Comparison of ENCODE assay signal across 8 cellular contexts in the genomic region with DNA sequence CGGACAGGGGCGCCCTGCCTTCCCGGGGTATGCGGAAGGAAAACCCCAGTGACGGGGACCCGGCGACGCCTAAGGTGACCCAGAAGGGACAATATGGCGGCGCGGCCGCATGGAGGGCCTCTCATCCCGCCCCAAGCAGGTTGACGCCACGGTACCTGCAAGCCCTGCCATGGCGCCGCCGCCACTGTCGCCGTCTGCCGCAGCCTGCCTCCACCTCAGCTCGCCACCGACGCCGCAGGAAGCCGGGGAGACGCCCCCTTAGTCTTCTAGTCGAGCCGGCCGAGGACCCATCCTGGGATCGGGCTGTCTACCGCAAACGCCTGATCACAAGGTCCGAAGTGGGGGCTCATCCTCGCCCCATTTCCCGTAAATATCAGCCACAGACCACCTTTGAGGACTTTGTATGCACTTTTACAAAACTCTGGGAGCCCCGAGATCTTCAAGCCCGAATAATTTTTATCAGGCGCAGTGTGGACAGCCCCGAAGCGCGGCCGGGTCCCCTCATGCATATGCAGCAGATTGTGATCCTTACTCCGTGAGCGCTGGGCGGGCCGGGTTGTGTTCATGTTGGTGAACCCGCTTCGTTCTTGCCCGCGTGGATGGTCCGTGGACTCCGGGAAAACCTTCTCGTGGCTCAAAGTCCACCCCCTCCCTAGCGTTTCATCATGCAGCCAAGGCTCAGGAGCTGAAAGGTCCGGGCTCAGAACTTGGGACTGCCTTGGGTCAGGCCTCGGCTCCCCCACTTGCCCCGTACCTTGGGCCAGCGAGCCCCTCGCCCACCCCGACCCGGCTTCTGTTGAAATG. TPM values are rescaled to one million over a fixed set of nuclear protein-coding genes. Genes with fewer than 3 reads are reported as not detected.
DNase-seq lines count a peak whose midpoint lies in the region; ATAC-seq and TF ChIP-seq lines count a peak whose summit lies in the region.

A gene with protein sequence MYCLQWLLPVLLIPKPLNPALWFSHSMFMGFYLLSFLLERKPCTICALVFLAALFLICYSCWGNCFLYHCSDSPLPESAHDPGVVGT (minus strand): TSS at position 239 of the 804 bp plus-strand sequence. CDS start 8,702 bp downstream, outside the sequence.

- TF ChIP-seq CTCF in GM12872 (IDR thresholded peaks at IDR 0.05; ENCODE audit: insufficient read depth, low read depth, low read length): 0 out of 3 replicates have a peak, but pooled peaks have one; percentile 20
- TF ChIP-seq CTCF in prostate gland (IDR thresholded peaks at IDR 0.05): no peak
- TF ChIP-seq CTCF in upper lobe of right lung (IDR thresholded peaks at IDR 0.05): no peak

- TF ChIP-seq POLR2A in prostate gland (IDR thresholded peaks at IDR 0.05): peak; percentile 86

- intact Hi-C loops in left cardiac atrium (cut with DNase I): no loop called here
- intact Hi-C loops in prostate gland (cut with DNase I): loop anchor here (5.0 kb wide), 2 partner anchors 131 to 246 kb away; no protein-coding TSS in a partner anchor
- intact Hi-C loops in upper lobe of right lung (cut with DNase I): loop anchor here (5.0 kb wide), 1 partner anchor 261 kb away; no protein-coding TSS in a partner anchor

- peak within 1 kb of the TSS; percentile 93 to 97 for H3K27ac ChIP-seq in prostate gland
- H3K27ac ChIP-seq in upper lobe of right lung: peak within 1 kb of the TSS; percentile 100

- DNase-seq in NCI-H1694 treated with DMSO at 0.1 percent for 48 hours (lab: John Stamatoyannopoulos, UW) (peak; percentile 82), T-helper 17 cell (peak; percentile 90 to 94 (median 92)), amniotic stem cell (lab: John Stamatoyannopoulos, UW) (peak; percentile 76), left cardiac atrium (peak; percentile 93), prostate gland (ENCODE audit: low spot score) (peak; percentile 85), upper lobe of right lung (peak; percentile 95)

- peak within 1 kb of the TSS; percentile 96 for H3K4me3 Mint-ChIP-seq in T-helper 17 cell

- peak within 1 kb of the TSS; percentile 99 for H3K27ac Mint-ChIP-seq in T-helper 17 cell

- H3K4me1 ChIP-seq in prostate gland (replicated peaks) (peaks cover 5% of the 10 kb centered on the region), upper lobe of right lung (peaks cover 27% of the 10 kb centered on the region)

- no peaks in the 10 kb centered on the region for H3K36me3 Mint-ChIP-seq in T-helper 17 cell (ENCODE audit: low read depth)

- no peaks in the 10 kb centered on the region for H3K27me3 ChIP-seq in prostate gland (replicated peaks; ENCODE audit: insufficient read depth)
- no peaks in the 10 kb centered on the region for H3K27me3 ChIP-seq in upper lobe of right lung

- H3K36me3 ChIP-seq in prostate gland (no peaks in the 10 kb centered on the region), upper lobe of right lung (no peaks in the 10 kb centered on the region)

- H3K27me3 Mint-ChIP-seq in T-helper 17 cell: peaks cover 6% of the 10 kb centered on the region

- H3K9me3 ChIP-seq in T-helper 17 cell (ENCODE audit: control insufficient read depth, low read length, poor library complexity, severe bottlenecking) (no peaks in the 10 kb centered on the region), prostate gland (no peaks in the 10 kb centered on the region), upper lobe of right lung (no peaks in the 10 kb centered on the region)

- peaks cover 52% of the 10 kb centered on the region for H3K4me1 Mint-ChIP-seq in T-helper 17 cell

- WGBS in prostate gland: under 1% methylated on average over 60 of the region's 62 CpGs

- ATAC-seq in HG02852 (IDR thresholded peaks at IDR 0.05; ENCODE audit: unreplicated experiment) (peak; percentile 79), T-helper 17 cell (peak; percentile 93), left cardiac atrium (peak; percentile 91 to 94), upper lobe of right lung (peak; percentile 93)

- H3K4me3 ChIP-seq in prostate gland (peak within 1 kb of the TSS; percentile 82 to 92), upper lobe of right lung (peak within 1 kb of the TSS; percentile 90)

RNA-seq across cellular contexts. Expression of the gene that starts here (rescaled TPM):
- total RNA-seq in T-helper 17 cell: 10 to 100 TPM; 56.9 to 65.0 TPM
- 10 to 100 TPM; 87.9 to 99.8 TPM for total RNA-seq in left cardiac atrium
- 100 to 1,000 TPM in 1 of 2 donors, 10 to 100 TPM in 1; 93.0 to 101 TPM for total RNA-seq in prostate gland
- 74.8 TPM for total RNA-seq in upper lobe of right lung

Comparison
In these comparisons a context has a peak if more than half of its experiments do, and no peak if none do; other contexts are left out.
1. Peak in every context shown above with its lines: DNase-seq, ATAC-seq, H3K4me3 ChIP-seq and H3K27ac ChIP-seq.
2. intact Hi-C loops: an anchor here in prostate gland (5.0 kb wide) and upper lobe of right lung (5.0 kb wide); none called in left cardiac atrium.